Comparison of ENCODE assay signal across 23 cellular contexts in the genomic region with DNA sequence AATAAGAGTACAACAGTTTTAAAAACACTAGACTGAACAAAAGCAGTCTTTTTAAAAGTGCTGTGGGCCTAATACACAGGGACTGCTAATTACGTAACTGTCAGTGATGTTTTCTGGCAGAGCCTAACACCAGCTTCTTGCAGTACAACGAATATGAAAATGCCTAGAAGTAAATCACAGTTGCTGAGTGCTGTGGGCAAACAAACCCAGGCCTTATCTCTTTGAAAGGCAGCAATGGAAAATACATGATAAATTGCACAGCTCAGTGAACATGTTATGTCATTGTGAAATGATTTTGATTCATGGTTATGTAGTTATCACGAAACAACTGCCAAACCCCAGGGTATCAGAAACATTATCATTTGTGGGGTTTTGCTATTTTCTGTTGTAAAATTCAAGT.
DNase-seq lines count a peak whose midpoint lies in the region; ATAC-seq and TF ChIP-seq lines count a peak whose summit lies in the region.
"Had no signal": no experiment of that assay in that cellular context is flagged by ENCODE, and none has a peak within 500 bp of the region (broad histone marks: within the 10 kb centered on the region; RNA-seq: fewer than 3 reads in every experiment).

No MANE protein-coding gene starts in this region.

- POLR2A ChIA-PET in GM10248 (lab: Yijun Ruan, JAX), result no interaction called here

- no peak overlapping the region for H3K4me3 ChIP-seq in adipocyte (ENCODE audit: low read length)
- H3K4me3 ChIP-seq in heart right ventricle, result no peak overlapping the region
- H3K4me3 ChIP-seq: prostate gland, thoracic aorta had no signal

- TF ChIP-seq CTCF in heart right ventricle (IDR thresholded peaks at IDR 0.05) (no peak), GM10248 (IDR thresholded peaks at IDR 0.05; ENCODE audit: control extremely low read depth, extremely low read depth, low read depth, missing control alignments) (no peak)

- H3K36me3 ChIP-seq in adipocyte (ENCODE audit: control insufficient read depth, insufficient read depth, low read length, severe bottlenecking) (no peaks in the 10 kb centered on the region), heart right ventricle (no peaks in the 10 kb centered on the region)
- H3K36me3 ChIP-seq: prostate gland, thoracic aorta had no signal

- H3K27me3 ChIP-seq in adipocyte (replicated peaks; ENCODE audit: control insufficient read depth, insufficient read depth, low read length), result no peaks in the 10 kb centered on the region
- no peaks in the 10 kb centered on the region for H3K27me3 ChIP-seq in heart right ventricle

- 20 to 26% methylated on average over 3 of the region's 3 CpGs for WGBS in heart right ventricle, 2 donors

- intact Hi-C loops in heart right ventricle (cut with DNase I), result no loop called here

- peaks cover 22% of the 10 kb centered on the region for H3K4me1 ChIP-seq in adipocyte (ENCODE audit: control insufficient read depth, insufficient read depth, low read length)
- peaks cover 0 to 10% (median 4%) of the 10 kb centered on the region in 9 donors for H3K4me1 ChIP-seq in heart right ventricle
- H3K4me1 ChIP-seq: prostate gland had no signal

- no peak overlapping the region for H3K9ac ChIP-seq in adipocyte (ENCODE audit: low read length)

- DNase-seq in NCI-H2171 treated with DMSO at 0.1 percent for 48 hours (lab: John Stamatoyannopoulos, UW) (peak; percentile 8), NCI-H2171 (lab: John Stamatoyannopoulos, UW) (no peak), adipocyte (ENCODE audit: low read depth) (peak; percentile 17), heart right ventricle (peak in 1 of 2 donors; percentile 55), renal cortical epithelial cell (ENCODE audit: low read depth) (peak; percentile 16), GM10248 (ENCODE audit: extremely low spot score) (no peak), NCI-H526 treated with DMSO at 0.1 percent for 48 hours (lab: John Stamatoyannopoulos, UW) (no peak)
- DNase-seq in activated CD4-positive, CD25-positive, alpha-beta regulatory T cell (lab: John Stamatoyannopoulos, UW), result no peak
- DNase-seq: activated CD4-positive, alpha-beta T cell treated with anti-CD3 and anti-CD28 coated beads, Interleukin-2, amount 50 U/mL, for 48 hours; activated naive CD4-positive, alpha-beta T cell treated with anti-CD3 and anti-CD28 coated beads, Interleukin-2, amount 10 ng/mL, durations not matched to agents 7 days and 5 days; activated T-cell treated with anti-CD3 and anti-CD28 coated beads, Interleukin-2, amount 50 U/mL, for 1 hour; dermis blood vessel endothelial cell; DMS153; immature natural killer cell; mesendoderm; natural killer cell; NCI-H1048; NCI-H446; stimulated activated CD4-positive, alpha-beta T cell treated with anti-CD3 and anti-CD28 coated beads, Interleukin-12 subunit alpha, Interleukin-12 subunit beta, amount 100 ng/mL, for 4 hours had no signal

- H3K27ac ChIP-seq in heart right ventricle, result peak overlapping the region in 6 of 10 donors; percentile 14 to 68 (median 45)
- H3K27ac ChIP-seq: prostate gland, RWPE1, thoracic aorta, VCaP had no signal

- H3K9me3 ChIP-seq in adipocyte (ENCODE audit: control insufficient read depth, low read length) (no peaks in the 10 kb centered on the region), heart right ventricle (no peaks in the 10 kb centered on the region)
- H3K9me3 ChIP-seq: prostate gland, thoracic aorta had no signal

- CTCF ChIA-PET in GM10248 (lab: Yijun Ruan, JAX), result interaction anchor here (1.0 to 1.3 kb wide), 2 partner anchors 15 to 46 kb away, joined by 3 to 7 read pairs; no protein-coding TSS in a partner anchor

- peak; percentile 75 to 98 (median 90) for ATAC-seq in heart right ventricle
- ATAC-seq: natural killer cell had no signal

Comparison
In these comparisons a context has a peak if more than half of its experiments do, and no peak if none do; other contexts are left out.
1. DNase-seq: peak in NCI-H2171 treated with DMSO at 0.1 percent for 48 hours (single experiment), adipocyte (single experiment) and renal cortical epithelial cell (single experiment); none in NCI-H2171 (single experiment), GM10248 (single experiment), activated CD4-positive, CD25-positive, alpha-beta regulatory T cell (0 of 4) and NCI-H526 treated with DMSO at 0.1 percent for 48 hours (single experiment).